8 cellular contexts compared by ENCODE assay signal in the genomic region with DNA sequence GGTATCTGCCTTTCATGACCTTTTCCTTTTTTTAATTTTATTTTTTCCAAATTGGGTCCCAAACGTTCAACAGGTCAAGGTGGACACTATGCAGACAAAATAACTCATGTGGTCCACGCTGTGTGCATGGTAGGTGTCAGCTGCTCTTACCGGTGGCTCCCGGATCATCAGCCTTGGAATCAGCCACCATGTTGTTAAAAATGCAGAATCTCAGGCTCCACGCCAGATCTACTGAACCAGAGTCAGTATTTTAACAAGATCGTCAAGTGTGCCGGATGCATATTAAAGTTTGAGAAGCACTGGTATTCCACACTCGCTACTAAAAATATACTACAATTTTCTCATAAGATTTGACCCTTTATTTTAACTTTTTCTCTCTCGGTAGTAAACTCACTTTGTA. TPM values are rescaled to one million over a fixed set of nuclear protein-coding genes. Genes with fewer than 3 reads are reported as not detected.
A peak's percentile ranks its signal among the peaks of the same experiment; 100 is the strongest.
DNase-seq lines count a peak whose midpoint lies in the region; ATAC-seq lines count a peak whose summit lies in the region.

No MANE protein-coding gene starts in this region.

- DNase-seq in ACHN (peak; percentile 6), caudate nucleus (lab: John Stamatoyannopoulos, UW) (no peak), LoVo (ENCODE audit: low spot score) (no peak), NOMO-1 treated with dmso at 0.1 percent for 144 hours (lab: John Stamatoyannopoulos, UW; ENCODE audit: unreplicated experiment) (no peak), NCI-H524 (lab: John Stamatoyannopoulos, UW) (no peak), cortex of kidney (lab: John Stamatoyannopoulos, UW) (no peak)
- DNase-seq in naive thymus-derived CD4-positive, alpha-beta T cell: no peak

- H3K27ac ChIP-seq in HUES48 (ENCODE audit: low read depth, low read length): peak overlapping the region; percentile 80
- peak overlapping the region; percentile 58 for H3K27ac ChIP-seq in caudate nucleus (ENCODE audit: low read depth, low read length)
- no peak overlapping the region for H3K27ac ChIP-seq in naive thymus-derived CD4-positive, alpha-beta T cell (ENCODE audit: low read depth, low read length)

- no peak for ATAC-seq in naive thymus-derived CD4-positive, alpha-beta T cell

- peaks cover 0 to 6% (median 0%) of the 10 kb centered on the region in 5 donors for H3K36me3 Mint-ChIP-seq in naive thymus-derived CD4-positive, alpha-beta T cell

- peak overlapping the region; percentile 68 to 94 (median 80) for H3K4me3 Mint-ChIP-seq in naive thymus-derived CD4-positive, alpha-beta T cell

- H3K4me3 ChIP-seq in HUES48 (ENCODE audit: low read depth, low read length): peak overlapping the region; percentile 84
- peak overlapping the region; percentile 24 for H3K4me3 ChIP-seq in naive thymus-derived CD4-positive, alpha-beta T cell (ENCODE audit: low read length)

- in situ Hi-C loops in ACHN (cut with HindIII; ENCODE audit: low pct_ligation_motif_present, low pct_unique_long_range_greater_than_20kb, low sequenced_read_pairs): no loop called here

- H3K36me3 ChIP-seq in HUES48 (ENCODE audit: control insufficient read depth, insufficient read depth, low read length): no peaks in the 10 kb centered on the region
- no peaks in the 10 kb centered on the region for H3K36me3 ChIP-seq in naive thymus-derived CD4-positive, alpha-beta T cell (ENCODE audit: control insufficient read depth in 2 of 3, insufficient read depth in 3 of 3, low read length in 3 of 3)

- H3K27me3 ChIP-seq in HUES48 (ENCODE audit: control insufficient read depth, insufficient read depth, low read length): peaks cover 24% of the 10 kb centered on the region
- H3K27me3 ChIP-seq in naive thymus-derived CD4-positive, alpha-beta T cell (ENCODE audit: control insufficient read depth in 2 of 2, insufficient read depth in 2 of 2, low read length in 2 of 2): peaks cover 0 to 4% of the 10 kb centered on the region in 2 donors

- CTCF ChIA-PET in naive thymus-derived CD4-positive, alpha-beta T cell (lab: Charles Lee): no interaction called here

- intact Hi-C loops in naive thymus-derived CD4-positive, alpha-beta T cell (cut with micrococcal nuclease): no loop called here

- peaks cover 5 to 17% (median 13%) of the 10 kb centered on the region in 7 donors for H3K4me1 Mint-ChIP-seq in naive thymus-derived CD4-positive, alpha-beta T cell

- peaks cover 45 to 73% (median 53%) of the 10 kb centered on the region in 5 donors for H3K27me3 Mint-ChIP-seq in naive thymus-derived CD4-positive, alpha-beta T cell

- H3K9me3 ChIP-seq in HUES48 (ENCODE audit: control insufficient read depth, insufficient read depth, low read length): no peaks in the 10 kb centered on the region
- no peaks in the 10 kb centered on the region for H3K9me3 ChIP-seq in naive thymus-derived CD4-positive, alpha-beta T cell (ENCODE audit: control insufficient read depth in 2 of 3, low read length in 3 of 3)

- peak overlapping the region; percentile 73 for H3K9ac ChIP-seq in HUES48 (ENCODE audit: low read depth, low read length)

- H3K27ac Mint-ChIP-seq in naive thymus-derived CD4-positive, alpha-beta T cell: no peak overlapping the region

- POLR2A ChIA-PET in naive thymus-derived CD4-positive, alpha-beta T cell (lab: Charles Lee): no interaction called here

- H3K9me3 Mint-ChIP-seq in naive thymus-derived CD4-positive, alpha-beta T cell: no peaks in the 10 kb centered on the region

- H3K4me1 ChIP-seq in HUES48 (ENCODE audit: control insufficient read depth, insufficient read depth, low read length): peaks cover 37% of the 10 kb centered on the region
- H3K4me1 ChIP-seq in naive thymus-derived CD4-positive, alpha-beta T cell (ENCODE audit: control insufficient read depth in 2 of 2, insufficient read depth in 2 of 2, low read length in 2 of 2): peaks cover 0 to 6% of the 10 kb centered on the region in 2 donors

RNA-seq across cellular contexts. Expression of a gene that starts 0.6 kb away (rescaled TPM):
- 1 to 10 TPM in 1 of 5 experiments, under 1 TPM in 3, not detected in 1; 0.08 to 6.9 (median 0.41) TPM for total RNA-seq in naive thymus-derived CD4-positive, alpha-beta T cell
- not detected for polyA plus RNA-seq in naive thymus-derived CD4-positive, alpha-beta T cell
